In the genomic region with DNA sequence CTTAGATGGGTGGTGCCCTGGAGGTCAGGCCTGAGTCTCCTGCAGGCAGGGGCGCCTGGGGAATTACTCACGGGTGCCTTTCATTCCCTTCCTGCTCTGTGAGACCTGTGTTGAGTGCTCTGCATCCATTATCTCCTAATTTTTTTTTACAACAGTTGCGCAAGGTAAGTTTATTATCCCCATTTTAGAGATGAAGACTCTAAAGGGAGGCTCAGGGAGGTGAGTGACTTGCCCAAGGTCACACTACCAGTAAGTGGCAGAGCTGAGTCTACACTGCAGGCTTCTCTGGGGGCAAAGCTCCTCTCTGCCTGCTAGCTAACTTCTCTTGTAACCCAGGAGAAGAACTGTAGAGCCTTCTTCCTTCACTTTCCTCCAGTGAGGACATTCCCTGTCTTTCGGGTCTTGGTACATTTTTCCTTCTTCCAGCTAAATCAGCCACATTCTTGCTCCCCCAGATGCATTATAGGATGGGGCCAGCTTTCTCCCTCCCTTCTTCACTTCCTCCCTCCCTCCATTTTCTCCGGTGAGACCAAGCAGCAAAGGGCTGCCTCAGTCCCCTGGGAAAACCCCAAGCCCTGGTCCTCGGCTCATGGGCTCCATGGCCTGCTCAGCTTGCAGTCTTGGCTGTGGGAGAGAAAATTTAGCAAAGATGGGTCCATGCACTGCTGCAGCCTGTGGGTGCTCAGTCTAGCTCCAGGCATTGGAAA, we compare ENCODE assay signal across 13 cellular contexts. TPM values are rescaled to one million over a fixed set of nuclear protein-coding genes. Genes with fewer than 3 reads are reported as not detected.
DNase-seq lines count a peak whose midpoint lies in the region; ATAC-seq and TF ChIP-seq lines count a peak whose summit lies in the region.
"Had no signal": no experiment of that assay in that cellular context is flagged by ENCODE, and none has a peak within 500 bp of the region (broad histone marks: within the 10 kb centered on the region; RNA-seq: fewer than 3 reads in every experiment).

No MANE protein-coding gene starts in this region.

- H3K4me3 ChIP-seq in SU-DHL-6 (ENCODE audit: insufficient read depth, low read length, poor library complexity, severe bottlenecking) (no peak overlapping the region), heart right ventricle (no peak overlapping the region)
- H3K4me3 ChIP-seq: uterus had no signal

- TF ChIP-seq CTCF in SU-DHL-6 (IDR thresholded peaks at IDR 0.05; ENCODE audit: insufficient read depth, low read length, poor library complexity, severe bottlenecking) (no peak), heart right ventricle (IDR thresholded peaks at IDR 0.05) (no peak)

- H2AFZ ChIP-seq in SU-DHL-6 (ENCODE audit: low read depth, low read length, severe bottlenecking), result no peak overlapping the region

- H3K27me3 Mint-ChIP-seq in activated naive CD4-positive, alpha-beta T cell treated with anti-CD3 and anti-CD28 coated beads for 36 hours (ENCODE audit: low read depth), result no peaks in the 10 kb centered on the region
- H3K27me3 Mint-ChIP-seq in stimulated activated naive B cell treated with anti-CD40 and anti-IgM and Interleukin-4, amounts not matched to agents 10 μg/mL and 1 μg/mL and 100 μg/mL, for 72 hours, result no peaks in the 10 kb centered on the region

- intact Hi-C loops in activated naive CD4-positive, alpha-beta T cell treated with anti-CD3 and anti-CD28 coated beads for 36 hours (cut with micrococcal nuclease), result no loop called here
- intact Hi-C loops in heart right ventricle (cut with DNase I), result no loop called here

- CTCF ChIA-PET in activated naive CD4-positive, alpha-beta T cell treated with anti-CD3 and anti-CD28 coated beads for 36 hours (lab: Charles Lee), result interaction anchor here (1.3 to 8.6 kb wide), 7 partner anchors 7 to 139 kb away, joined by 3 to 131 read pairs (median 9); no protein-coding TSS in a partner anchor

- H4K20me1 ChIP-seq in SU-DHL-6 (ENCODE audit: low read depth, low read length), result no peaks in the 10 kb centered on the region

- H3K36me3 ChIP-seq in SU-DHL-6 (ENCODE audit: low read length) (no peaks in the 10 kb centered on the region), heart right ventricle (no peaks in the 10 kb centered on the region)
- H3K36me3 ChIP-seq: left ventricle myocardium inferior, Peyer's patch, uterus had no signal

- H3F3A ChIP-seq in SU-DHL-6 (ENCODE audit: insufficient read depth), result peaks cover 21% of the 10 kb centered on the region

- peak overlapping the region; percentile 42 for H3K27ac Mint-ChIP-seq in activated naive CD4-positive, alpha-beta T cell treated with anti-CD3 and anti-CD28 coated beads for 36 hours
- peak overlapping the region; percentile 91 for H3K27ac Mint-ChIP-seq in stimulated activated naive B cell treated with anti-CD40 and anti-IgM and Interleukin-4, amounts not matched to agents 10 μg/mL and 1 μg/mL and 100 μg/mL, for 72 hours

- DNase-seq in activated naive CD4-positive, alpha-beta T cell treated with anti-CD3 and anti-CD28 coated beads for 36 hours, result no peak
- DNase-seq in activated naive CD4-positive, alpha-beta T cell treated with anti-CD3 and anti-CD28 coated beads, Interleukin-2, amount 50 U/mL, for 16 hours, result no peak
- DNase-seq in epithelial cell of prostate (ENCODE audit: low read depth, low spot score), result no peak
- DNase-seq in stimulated activated naive B cell treated with anti-CD40 and anti-IgM and Interleukin-4, amounts not matched to agents 10 μg/mL and 1 μg/mL and 100 μg/mL, for 72 hours, result no peak
- DNase-seq in Kasumi-1 (lab: John Stamatoyannopoulos, UW), result no peak
- DNase-seq in heart right ventricle, result no peak
- no peak for DNase-seq in NCI-H510A treated with DMSO at 0.1 percent for 48 hours (lab: John Stamatoyannopoulos, UW)
- DNase-seq: activated CD8-positive, alpha-beta memory T cell treated with anti-CD3 and anti-CD28 coated beads, Interleukin-2, amount 50 U/mL, for 4 hours; effector CD8-positive, alpha-beta T cell; left ventricle myocardium inferior had no signal

- no peak overlapping the region for H3K27ac ChIP-seq in SU-DHL-6 (ENCODE audit: low read depth, low read length)
- H3K27ac ChIP-seq in epithelial cell of prostate, result peak overlapping the region; percentile 40
- H3K27ac ChIP-seq in heart right ventricle, result no peak overlapping the region
- H3K27ac ChIP-seq: left ventricle myocardium inferior, uterus had no signal

- H3K9me3 Mint-ChIP-seq in activated naive CD4-positive, alpha-beta T cell treated with anti-CD3 and anti-CD28 coated beads for 36 hours, result no peaks in the 10 kb centered on the region
- no peaks in the 10 kb centered on the region for H3K9me3 Mint-ChIP-seq in stimulated activated naive B cell treated with anti-CD40 and anti-IgM and Interleukin-4, amounts not matched to agents 10 μg/mL and 1 μg/mL and 100 μg/mL, for 72 hours

- H3K27me3 ChIP-seq in SU-DHL-6 (ENCODE audit: low read length) (no peaks in the 10 kb centered on the region), heart right ventricle (peaks cover 0 to 53% (median 2%) of the 10 kb centered on the region in 7 donors)
- H3K27me3 ChIP-seq: Peyer's patch, uterus had no signal

- peaks cover 48% of the 10 kb centered on the region for H3K4me1 Mint-ChIP-seq in activated naive CD4-positive, alpha-beta T cell treated with anti-CD3 and anti-CD28 coated beads for 36 hours (ENCODE audit: low read depth)
- peaks cover 46 to 77% of the 10 kb centered on the region in 2 donors for H3K4me1 Mint-ChIP-seq in stimulated activated naive B cell treated with anti-CD40 and anti-IgM and Interleukin-4, amounts not matched to agents 10 μg/mL and 1 μg/mL and 100 μg/mL, for 72 hours

- peak overlapping the region; percentile 56 for H3K4me3 Mint-ChIP-seq in activated naive CD4-positive, alpha-beta T cell treated with anti-CD3 and anti-CD28 coated beads for 36 hours
- H3K4me3 Mint-ChIP-seq in stimulated activated naive B cell treated with anti-CD40 and anti-IgM and Interleukin-4, amounts not matched to agents 10 μg/mL and 1 μg/mL and 100 μg/mL, for 72 hours, result peak overlapping the region; percentile 77 to 82

- peaks cover 13 to 40% (median 29%) of the 10 kb centered on the region in 9 donors for H3K4me1 ChIP-seq in heart right ventricle

- H3K36me3 Mint-ChIP-seq in activated naive CD4-positive, alpha-beta T cell treated with anti-CD3 and anti-CD28 coated beads for 36 hours (ENCODE audit: low read depth), result no peaks in the 10 kb centered on the region
- peaks cover 7 to 9% of the 10 kb centered on the region in 2 donors for H3K36me3 Mint-ChIP-seq in stimulated activated naive B cell treated with anti-CD40 and anti-IgM and Interleukin-4, amounts not matched to agents 10 μg/mL and 1 μg/mL and 100 μg/mL, for 72 hours

- no peak overlapping the region for H3K4me2 ChIP-seq in SU-DHL-6 (ENCODE audit: low read depth, low read length, poor library complexity, severe bottlenecking)

- no peak for ATAC-seq in stimulated activated naive B cell treated with anti-CD40 and anti-IgM and Interleukin-4, amounts not matched to agents 10 μg/mL and 1 μg/mL and 100 μg/mL, for 72 hours (replicated peaks)
- no peak for ATAC-seq in heart right ventricle

- H3K9me3 ChIP-seq in SU-DHL-6 (ENCODE audit: insufficient read depth, low read length) (no peaks in the 10 kb centered on the region), heart right ventricle (no peaks in the 10 kb centered on the region)
- H3K9me3 ChIP-seq: left ventricle myocardium inferior, Peyer's patch, uterus had no signal

- 0 out of 2 replicates have a peak overlapping the region, but pooled peaks have one; percentile 3 for H3K9ac ChIP-seq in SU-DHL-6 (ENCODE audit: low read length)

- H3K9me2 ChIP-seq in SU-DHL-6 (replicated peaks; ENCODE audit: insufficient read depth, low read length), result no peaks in the 10 kb centered on the region

- WGBS in heart right ventricle, 2 donors, result 67 to 77% methylated on average over 6 of the region's 6 CpGs

- no peaks in the 10 kb centered on the region for H3K79me2 ChIP-seq in SU-DHL-6 (ENCODE audit: insufficient read depth, low read length)

RNA-seq across cellular contexts. Expression of gene PRR7, which starts 1.8 kb away (rescaled TPM):
- total RNA-seq in activated naive CD4-positive, alpha-beta T cell treated with anti-CD3 and anti-CD28 coated beads for 36 hours, result 1 to 10 TPM; 7.4 to 8.2 TPM
- total RNA-seq in heart right ventricle, result 1 to 10 TPM in 9 of 10 donors, under 1 TPM in 1; 0.97 to 2.9 (median 1.9) TPM
- polyA plus RNA-seq in heart right ventricle, result 1 to 10 TPM; 1.8 to 2.7 TPM

RNA-seq across cellular contexts. Expression of gene GRK6, which starts 21.9 kb away (rescaled TPM):
- total RNA-seq in activated naive CD4-positive, alpha-beta T cell treated with anti-CD3 and anti-CD28 coated beads for 36 hours, result 100 to 1,000 TPM; 117 to 133 TPM
- 10 to 100 TPM; 11.8 to 21.2 (median 15.2) TPM for total RNA-seq in heart right ventricle
- polyA plus RNA-seq in heart right ventricle, result 10 to 100 TPM in 1 of 2 donors, 1 to 10 TPM in 1; 6.7 to 22.9 TPM

RNA-seq across cellular contexts. Expression of gene DBN1, which starts 25.0 kb away (rescaled TPM):
- 10 to 100 TPM; 20.8 to 22.4 TPM for total RNA-seq in activated naive CD4-positive, alpha-beta T cell treated with anti-CD3 and anti-CD28 coated beads for 36 hours
- 10 to 100 TPM; 13.1 to 52.9 (median 19.1) TPM for total RNA-seq in heart right ventricle
- 10 to 100 TPM; 19.2 to 31.5 TPM for polyA plus RNA-seq in heart right ventricle

RNA-seq across cellular contexts. Expression of gene F12, which starts 39.0 kb away (rescaled TPM):
- total RNA-seq in activated naive CD4-positive, alpha-beta T cell treated with anti-CD3 and anti-CD28 coated beads for 36 hours, result 1 to 10 TPM; 3.2 to 5.4 TPM
- total RNA-seq in heart right ventricle, result under 1 TPM in 1 of 10 donors, not detected in 9; 0.25 TPM
- under 1 TPM; 0.28 to 0.37 TPM for polyA plus RNA-seq in heart right ventricle
- total RNA-seq: left ventricle myocardium inferior had no signal

RNA-seq across cellular contexts. Expression of gene PFN3, which starts 47.9 kb away (rescaled TPM):
- total RNA-seq in activated naive CD4-positive, alpha-beta T cell treated with anti-CD3 and anti-CD28 coated beads for 36 hours, result not detected
- total RNA-seq in heart right ventricle, result not detected
- not detected for polyA plus RNA-seq in heart right ventricle
- total RNA-seq: left ventricle myocardium inferior, Peyer's patch, uterus had no signal

Comparison
In these comparisons a context has a peak if more than half of its experiments do, and no peak if none do; other contexts are left out.
1. RNA of gene GRK6, which starts 21.9 kb away (total RNA-seq): 117 to 133 TPM in activated naive CD4-positive, alpha-beta T cell treated with anti-CD3 and anti-CD28 coated beads for 36 hours; 11.8 to 21.2 TPM in heart right ventricle; every median in the first group is over 4 times any median in the second.